In genomic region chr15:78840661-78841060, GRCh38 we compare ENCODE assay signal across 14 cellular contexts. TPM values are rescaled to one million over a fixed set of nuclear protein-coding genes. Genes with fewer than 3 reads are reported as not detected.
DNase-seq lines count a peak whose midpoint lies in the region; ATAC-seq, FAIRE-seq and TF ChIP-seq lines count a peak whose summit lies in the region.
"Had no signal": no experiment of that assay in that cellular context is flagged by ENCODE, and none has a peak within 500 bp of the region (broad histone marks: within the 10 kb centered on the region; RNA-seq: fewer than 3 reads in every experiment).

No MANE protein-coding gene starts in this region.

- WGBS in A549 (ENCODE audit: missing lambda C conversion rate): 76% methylated on average over 6 of the region's 6 CpGs

- CTCF ChIA-PET in A549 (lab: Yijun Ruan, JAX): no interaction called here

- no peak overlapping the region for H3K4me3 ChIP-seq in A549
- H3K4me3 ChIP-seq: esophagus muscularis mucosa, lung, skin epidermis had no signal

- TF ChIP-seq CTCF in A549 (IDR thresholded peaks at IDR 0.05): no peak

- FAIRE-seq in A549 (lab: Jason Lieb, UNC): no peak
- FAIRE-seq: HepG2 had no signal

- no peak for TF ChIP-seq POLR2A in A549 (IDR thresholded peaks at IDR 0.05; ENCODE audit: low read length)

- no peaks in the 10 kb centered on the region for H3K4me1 ChIP-seq in A549

- no peak overlapping the region for H3K27ac ChIP-seq in A549
- H3K27ac ChIP-seq: C4-2B, skin epidermis had no signal

- H3K9me3 ChIP-seq in A549: no peaks in the 10 kb centered on the region
- H3K9me3 ChIP-seq: esophagus muscularis mucosa had no signal

- H3K4me2 ChIP-seq in A549: no peak overlapping the region

- no peak for TF ChIP-seq EP300 in A549 (IDR thresholded peaks at IDR 0.05)

- TF ChIP-seq RAD21 in A549 (conservative IDR thresholded peaks at IDR 0.05 in 1 of 2, IDR thresholded peaks at IDR 0.05 in 1 of 2): no peak

- ATAC-seq in A549 (peak; percentile 22 to 35; a peak in 4 of 6 replicates), HG02870 (IDR thresholded peaks at IDR 0.05; ENCODE audit: unreplicated experiment) (peak; percentile 45), GM18907 (IDR thresholded peaks at IDR 0.05; ENCODE audit: unreplicated experiment) (no peak), GM19324 (IDR thresholded peaks at IDR 0.05; ENCODE audit: low FRiP score, unreplicated experiment) (no peak)
- ATAC-seq: HepG2 had no signal

- POLR2A ChIA-PET in A549 (lab: Yijun Ruan, JAX): no interaction called here

- DNase-seq in A549 (ENCODE audit: low read depth in 1 of 2, low spot score in 1 of 2) (no peak), SW480 (ENCODE audit: low spot score) (peak; percentile 7), iris pigment epithelial cell (ENCODE audit: low read depth) (peak; percentile 37), ACHN (no peak), dedifferentiated amniotic fluid mesenchymal stem cell (ENCODE audit: extremely low spot score) (no peak)
- DNase-seq: NK-92 treated with Interleukin-12 subunit alpha and Interleukin-12 subunit beta, amount 100 ng/mL, for 24 hours had no signal

- in situ Hi-C loops in ACHN (cut with HindIII; ENCODE audit: low pct_ligation_motif_present, low pct_unique_long_range_greater_than_20kb, low sequenced_read_pairs): no loop called here

TF ChIP-seq in A549, 52 proteins besides CTCF, POLR2A, EP300 and RAD21:
- TF ChIP-seq PHF8 (IDR thresholded peaks at IDR 0.05; ENCODE audit: borderline replicate concordance, low read depth) (no peak), KDM1A (IDR thresholded peaks at IDR 0.05; ENCODE audit: low read depth) (no peak), SREBF2 (IDR thresholded peaks at IDR 0.05) (no peak)
- TF ChIP-seq, protein P1, sequence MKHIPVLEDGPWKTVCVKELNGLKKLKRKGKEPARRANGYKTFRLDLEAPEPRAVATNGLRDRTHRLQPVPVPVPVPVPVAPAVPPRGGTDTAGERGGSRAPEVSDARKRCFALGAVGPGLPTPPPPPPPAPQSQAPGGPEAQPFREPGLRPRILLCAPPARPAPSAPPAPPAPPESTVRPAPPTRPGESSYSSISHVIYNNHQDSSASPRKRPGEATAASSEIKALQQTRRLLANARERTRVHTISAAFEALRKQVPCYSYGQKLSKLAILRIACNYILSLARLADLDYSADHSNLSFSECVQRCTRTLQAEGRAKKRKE (CRISPR knock-in tag; IDR thresholded peaks at IDR 0.05; ENCODE audit: low read depth): no peak
- TF ChIP-seq, protein P2, sequence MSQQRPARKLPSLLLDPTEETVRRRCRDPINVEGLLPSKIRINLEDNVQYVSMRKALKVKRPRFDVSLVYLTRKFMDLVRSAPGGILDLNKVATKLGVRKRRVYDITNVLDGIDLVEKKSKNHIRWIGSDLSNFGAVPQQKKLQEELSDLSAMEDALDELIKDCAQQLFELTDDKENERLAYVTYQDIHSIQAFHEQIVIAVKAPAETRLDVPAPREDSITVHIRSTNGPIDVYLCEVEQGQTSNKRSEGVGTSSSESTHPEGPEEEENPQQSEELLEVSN (IDR thresholded peaks at IDR 0.05; ENCODE audit: borderline replicate concordance, low read depth): no peak

RNA-seq across cellular contexts. Expression of gene ADAMTS7, which starts 29.4 kb away (rescaled TPM):
- polyA plus RNA-seq in A549 (2011; rRNA removed) (1.5 and 2.0 TPM in 2 replicates), A549 (2017; fragmentation: RNase III; extraction: RNeasy Plus Mini Kit Qiagen cat#74134 plus additional on column Dnase treatment) (2.7 to 3.2 TPM (median 2.9 TPM) in 3 replicates)
- polyA plus RNA-seq in A549 (2012; cell fraction: cytosol; rRNA removed): 2.2 and 3.3 TPM in 2 replicates
- polyA plus RNA-seq in A549 (2012; cell fraction: nucleus; rRNA removed): 18.1 and 22.2 TPM in 2 replicates
- polyA minus RNA-seq in A549 (2011; rRNA and poly(A)+ RNA removed): 3.2 and 5.5 TPM in 2 replicates

RNA-seq across cellular contexts. Expression of gene MORF4L1, which starts 32.0 kb away (rescaled TPM):
- polyA plus RNA-seq in A549 (2011; rRNA removed) (491 and 498 TPM in 2 replicates), A549 (2017; fragmentation: RNase III; extraction: RNeasy Plus Mini Kit Qiagen cat#74134 plus additional on column Dnase treatment) (914 to 927 TPM (median 924 TPM) in 3 replicates)
- polyA plus RNA-seq in A549 (2012; cell fraction: cytosol; rRNA removed): 148 and 172 TPM in 2 replicates
- polyA plus RNA-seq in A549 (2012; cell fraction: nucleus; rRNA removed): 41.3 and 63.7 TPM in 2 replicates
- polyA minus RNA-seq in A549 (2011; rRNA and poly(A)+ RNA removed): 61.8 and 62.4 TPM in 2 replicates

Comparison
In these comparisons a context has a peak if more than half of its experiments do, and no peak if none do; other contexts are left out.
1. ATAC-seq: peak in A549 (2 of 2) and HG02870 (single experiment); none in GM18907 (single experiment) and GM19324 (single experiment).
2. DNase-seq: peak in SW480 (single experiment) and iris pigment epithelial cell (single experiment); none in A549 (0 of 2), ACHN (single experiment) and dedifferentiated amniotic fluid mesenchymal stem cell (single experiment).